In the genomic region with DNA sequence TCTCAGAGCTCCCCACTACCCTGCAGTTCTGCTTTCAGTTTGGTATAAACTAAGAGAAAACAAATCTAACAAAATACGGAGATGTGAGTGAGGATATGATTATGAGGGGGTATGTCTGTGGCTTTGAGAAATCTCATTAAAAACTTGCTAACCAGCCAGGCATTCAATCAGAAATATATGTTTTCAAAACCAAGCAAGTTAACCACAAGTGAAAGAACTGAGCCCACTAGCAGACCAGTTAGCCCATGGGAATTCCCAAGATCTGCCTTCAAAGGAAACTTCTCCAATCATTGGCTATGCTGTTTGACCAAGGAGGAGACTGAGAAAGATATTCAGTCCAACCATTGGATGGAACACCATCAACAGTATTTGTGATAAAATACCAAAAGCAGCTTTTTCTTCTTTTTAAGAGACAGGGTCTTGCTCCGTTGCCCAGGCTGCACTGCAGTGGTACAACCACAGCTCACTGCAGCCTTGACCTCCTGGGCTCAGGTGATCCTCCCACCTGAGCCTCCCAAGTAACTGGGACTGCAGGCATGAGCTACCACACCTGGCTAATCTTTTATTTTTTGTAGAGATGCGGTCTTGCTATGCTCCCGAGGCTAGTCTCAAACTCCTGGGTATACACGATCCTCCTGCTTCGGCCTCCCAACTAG, we compare ENCODE assay signal across 11 cellular contexts. TPM values are rescaled to one million over a fixed set of nuclear protein-coding genes. Genes with fewer than 3 reads are reported as not detected.
"Had no signal": no experiment of that assay in that cellular context is flagged by ENCODE, and none has a peak within 500 bp of the region (broad histone marks: within the 10 kb centered on the region; RNA-seq: fewer than 3 reads in every experiment).

No MANE protein-coding gene starts in this region.

- H3K27me3 Mint-ChIP-seq: activated T-helper 17 cell treated with anti-CD3 and anti-CD28 coated beads, Interleukin-2, amount 50 U/mL, for 72 hours had no signal

- H3K9me3 ChIP-seq: ovary, transverse colon had no signal

- H3K27ac ChIP-seq: neural progenitor cell, ovary, transverse colon had no signal

- H3K27me3 ChIP-seq: neural progenitor cell, ovary, transverse colon had no signal

- H3K4me3 ChIP-seq: neural progenitor cell, ovary, transverse colon had no signal

- DNase-seq: activated CD4-positive, alpha-beta T cell treated with anti-CD3 and anti-CD28 coated beads for 4 hours; activated naive CD4-positive, alpha-beta T cell treated with anti-CD3 and anti-CD28 coated beads for 36 hours; kidney; left ventricle myocardium superior; ovary; retina; transverse colon had no signal

- H3K4me1 Mint-ChIP-seq: activated T-helper 17 cell treated with anti-CD3 and anti-CD28 coated beads, Interleukin-2, amount 50 U/mL, for 72 hours had no signal

- H3K4me3 Mint-ChIP-seq: activated naive CD4-positive, alpha-beta T cell treated with anti-CD3 and anti-CD28 coated beads for 36 hours; activated T-helper 17 cell treated with anti-CD3 and anti-CD28 coated beads, Interleukin-2, amount 50 U/mL, for 72 hours; neural progenitor cell had no signal

- H3K27ac Mint-ChIP-seq: activated naive CD4-positive, alpha-beta T cell treated with anti-CD3 and anti-CD28 coated beads for 36 hours; activated T-helper 17 cell treated with anti-CD3 and anti-CD28 coated beads, Interleukin-2, amount 50 U/mL, for 72 hours; neural progenitor cell had no signal

- H3K9me3 Mint-ChIP-seq: activated naive CD4-positive, alpha-beta T cell treated with anti-CD3 and anti-CD28 coated beads for 36 hours; activated T-helper 17 cell treated with anti-CD3 and anti-CD28 coated beads, Interleukin-2, amount 50 U/mL, for 72 hours; neural progenitor cell had no signal

- FAIRE-seq: astrocyte, kidney had no signal

- H3K36me3 ChIP-seq: neural progenitor cell, ovary, transverse colon, WERI-Rb-1 had no signal

RNA-seq across cellular contexts. Expression of a gene that starts 41.2 kb away (rescaled TPM):
- total RNA-seq: activated naive CD4-positive, alpha-beta T cell treated with anti-CD3 and anti-CD28 coated beads for 36 hours; activated T-helper 17 cell treated with anti-CD3 and anti-CD28 coated beads, Interleukin-2, amount 50 U/mL, for 72 hours had no signal
